In the genomic region with DNA sequence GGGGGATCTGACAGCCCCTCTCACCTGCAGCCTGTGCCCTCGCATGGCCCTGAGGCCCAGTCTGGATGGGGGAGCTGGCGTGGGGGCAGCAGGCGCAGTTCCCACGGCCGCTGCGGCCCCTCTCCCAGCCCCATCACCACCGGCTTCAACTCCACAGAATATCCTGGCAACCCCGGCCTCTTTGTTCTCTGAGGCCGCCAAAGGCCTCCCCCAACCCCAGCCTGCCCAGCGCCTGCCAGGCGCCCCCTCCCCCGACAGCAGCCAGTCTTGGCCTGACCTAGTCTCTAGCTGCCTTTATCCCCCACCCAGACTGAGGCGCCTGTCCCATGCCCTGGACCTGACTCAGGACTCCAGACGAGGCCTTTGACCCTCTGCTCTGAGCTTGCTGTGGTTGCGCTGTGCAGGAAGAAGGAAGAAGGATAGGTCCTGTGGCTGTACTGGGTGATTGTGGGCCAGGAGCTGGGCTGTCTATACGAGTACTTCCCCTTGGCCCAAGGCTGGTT, we compare ENCODE assay signal across 13 cellular contexts. TPM values are rescaled to one million over a fixed set of nuclear protein-coding genes. Genes with fewer than 3 reads are reported as not detected.
A peak's percentile ranks its signal among the peaks of the same experiment; 100 is the strongest.
DNase-seq lines count a peak whose midpoint lies in the region; ATAC-seq and TF ChIP-seq lines count a peak whose summit lies in the region.
"Had no signal": no experiment of that assay in that cellular context is flagged by ENCODE, and none has a peak within 500 bp of the region (broad histone marks: within the 10 kb centered on the region; RNA-seq: fewer than 3 reads in every experiment).

No MANE protein-coding gene starts in this region.

- H3K4me3 Mint-ChIP-seq in nephron progenitor cell, result no peak overlapping the region
- H3K4me3 Mint-ChIP-seq: activated CD4-positive, alpha-beta T cell treated with anti-CD3 and anti-CD28 coated beads, Interleukin-2, amount 10 ng/mL, durations not matched to agents 7 days and 5 days had no signal

- H3K9me2 ChIP-seq in OCI-LY7 (ENCODE audit: insufficient read depth, low read length), result no peaks in the 10 kb centered on the region

- no peaks in the 10 kb centered on the region for H3K9me3 ChIP-seq in BLaER1 treated with 17β-estradiol and CSF1 and Interleukin-3, amounts not matched to agents 10 nM and 100 nM (replicated peaks in 1 of 11)
- H3K9me3 ChIP-seq in OCI-LY7 (ENCODE audit: low read length) (no peaks in the 10 kb centered on the region), heart right ventricle (no peaks in the 10 kb centered on the region)
- H3K9me3 ChIP-seq: SJSA1 had no signal

- H3K79me2 ChIP-seq in OCI-LY7 (ENCODE audit: insufficient read depth, low read depth, low read length), result no peaks in the 10 kb centered on the region

- H3K27me3 Mint-ChIP-seq in nephron progenitor cell (ENCODE audit: low read depth, poor library complexity), result no peaks in the 10 kb centered on the region

- no peak for DNase-seq in OCI-LY7 (ENCODE audit: low spot score)
- no peak for DNase-seq in heart right ventricle
- no peak for DNase-seq in nephron progenitor cell
- DNase-seq in KBM-7, result no peak
- no peak for DNase-seq in GM03348 (ENCODE audit: low spot score)
- DNase-seq in stimulated activated CD4-positive, alpha-beta T cell treated with anti-CD3 and anti-CD28 coated beads, Interleukin-2, amount 100 ng/mL, for 48 hours, result no peak
- DNase-seq: activated CD4-positive, alpha-beta T cell treated with anti-CD3 and anti-CD28 coated beads, Interleukin-2, amount 10 ng/mL, durations not matched to agents 7 days and 5 days; cortex of kidney; NCI-H1092; NCI-H69 had no signal

- POLR2A ChIA-PET in OCI-LY7 (lab: Charles Lee), result no interaction called here

- H3K27ac ChIP-seq in BLaER1 treated with 17β-estradiol and CSF1 and Interleukin-3, amounts not matched to agents 10 nM and 100 nM, result peak overlapping the region in 1 of 11 experiments; percentile 33; a peak in 1 of 22 replicates
- peak overlapping the region; percentile 90 for H3K27ac ChIP-seq in OCI-LY7 (ENCODE audit: low read depth, low read length, poor library complexity, severe bottlenecking)
- peak overlapping the region in 9 of 10 donors; percentile 31 to 75 (median 66) for H3K27ac ChIP-seq in heart right ventricle
- H3K27ac ChIP-seq: SJSA1 had no signal

- H3K27ac Mint-ChIP-seq in nephron progenitor cell, result peak overlapping the region; percentile 48
- H3K27ac Mint-ChIP-seq: activated CD4-positive, alpha-beta T cell treated with anti-CD3 and anti-CD28 coated beads, Interleukin-2, amount 10 ng/mL, durations not matched to agents 7 days and 5 days had no signal

- H3K27me3 ChIP-seq in BLaER1 treated with 17β-estradiol and CSF1 and Interleukin-3, amounts not matched to agents 10 nM and 100 nM, result no peaks in the 10 kb centered on the region; a peak in 1 of 22 replicates
- no peaks in the 10 kb centered on the region for H3K27me3 ChIP-seq in heart right ventricle
- H3K27me3 ChIP-seq: SJSA1 had no signal

- peaks cover 0 to 55% (median 20%) of the 10 kb centered on the region in 11 experiments; a peak in 13 of 22 replicates for H4K20me1 ChIP-seq in BLaER1 treated with 17β-estradiol and CSF1 and Interleukin-3, amounts not matched to agents 10 nM and 100 nM
- no peaks in the 10 kb centered on the region for H4K20me1 ChIP-seq in OCI-LY7 (ENCODE audit: insufficient read depth, low read length)

- H2AFZ ChIP-seq in OCI-LY7 (ENCODE audit: low read length), result no peak overlapping the region

- no TSS peak for BruUV-seq in OCI-LY7 (replicated peaks; lab: Mats Ljungman, UMichigan)

- peaks cover 0 to 6% (median 0%) of the 10 kb centered on the region in 11 experiments; a peak in 7 of 22 replicates for H3K36me3 ChIP-seq in BLaER1 treated with 17β-estradiol and CSF1 and Interleukin-3, amounts not matched to agents 10 nM and 100 nM
- peaks cover 28% of the 10 kb centered on the region for H3K36me3 ChIP-seq in OCI-LY7 (ENCODE audit: insufficient read depth, low read length)
- peaks cover 0 to 27% (median 12%) of the 10 kb centered on the region in 9 donors for H3K36me3 ChIP-seq in heart right ventricle

- ATAC-seq in heart right ventricle, result peak in 2 of 8 donors; percentile 1
- no peak for ATAC-seq in HG03520 (IDR thresholded peaks at IDR 0.05; ENCODE audit: unreplicated experiment)

- H3K4me1 Mint-ChIP-seq in nephron progenitor cell, result peaks cover 92% of the 10 kb centered on the region

- peaks cover 33% of the 10 kb centered on the region for H3K36me3 Mint-ChIP-seq in nephron progenitor cell (ENCODE audit: low read depth)

- H3K4me2 ChIP-seq in BLaER1 treated with 17β-estradiol and CSF1 and Interleukin-3, amounts not matched to agents 10 nM and 100 nM, result peak overlapping the region; percentile 25 to 96 (median 81)
- peak overlapping the region; percentile 74; the same call in 1 of the 2 replicates for H3K4me2 ChIP-seq in OCI-LY7 (ENCODE audit: low read length)

- in situ Hi-C loops in KBM-7 (cut with MboI; ENCODE audit: low pct_unique_long_range_greater_than_20kb, low sequenced_read_pairs), result no loop called here

- peaks cover 65 to 90% (median 86%) of the 10 kb centered on the region in 10 experiments for H3K4me1 ChIP-seq in BLaER1 treated with 17β-estradiol and CSF1 and Interleukin-3, amounts not matched to agents 10 nM and 100 nM
- peaks cover 78% of the 10 kb centered on the region for H3K4me1 ChIP-seq in OCI-LY7 (ENCODE audit: insufficient read depth, low read length, poor library complexity, severe bottlenecking)
- H3K4me1 ChIP-seq in heart right ventricle, result peaks cover 20 to 75% (median 52%) of the 10 kb centered on the region in 9 donors

- no peaks in the 10 kb centered on the region for H3K9me3 Mint-ChIP-seq in nephron progenitor cell
- H3K9me3 Mint-ChIP-seq: activated CD4-positive, alpha-beta T cell treated with anti-CD3 and anti-CD28 coated beads, Interleukin-2, amount 10 ng/mL, durations not matched to agents 7 days and 5 days had no signal

- TF ChIP-seq CTCF in OCI-LY7 (conservative IDR thresholded peaks at IDR 0.05; ENCODE audit: low read length) (no peak), heart right ventricle (IDR thresholded peaks at IDR 0.05) (no peak), nephron progenitor cell (IDR thresholded peaks at IDR 0.05) (no peak)

- WGBS in heart right ventricle, 2 donors, result 75 to 77% methylated on average over 16 of the region's 16 CpGs

- H3K4me3 ChIP-seq in BLaER1 treated with 17β-estradiol and CSF1 and Interleukin-3, amounts not matched to agents 10 nM and 100 nM, result no peak overlapping the region
- no peak overlapping the region for H3K4me3 ChIP-seq in OCI-LY7 (ENCODE audit: low read depth, low read length, poor library complexity, severe bottlenecking)
- H3K4me3 ChIP-seq in heart right ventricle, result no peak overlapping the region
- H3K4me3 ChIP-seq: SJSA1 had no signal

- CTCF ChIA-PET in OCI-LY7 (lab: Charles Lee; ENCODE audit: unreplicated experiment), result interaction anchor here (1.2 to 5.2 kb wide), 2 partner anchors 17 to 53 kb away, joined by 5 to 49 read pairs; no protein-coding TSS in a partner anchor

- no peak overlapping the region for H3K9ac ChIP-seq in BLaER1 treated with 17β-estradiol and CSF1 and Interleukin-3, amounts not matched to agents 10 nM and 100 nM

- intact Hi-C loops in OCI-LY7 (cut with micrococcal nuclease; ENCODE audit: unreplicated experiment) (no loop called here), heart right ventricle (cut with DNase I) (loop anchor here in 7 of 10 donors (5.0 kb wide), 3 partner anchors 35 to 50 kb away; no protein-coding TSS in a partner anchor)

RNA-seq across cellular contexts. Expression of a gene that starts 38.8 kb away (rescaled TPM):
- total RNA-seq in OCI-LY7 (2014; rRNA removed; shearing (Covaris generic)), result 108 and 113 TPM in 2 replicates
- 26.7 and 30.4 TPM in 2 replicates for total RNA-seq in OCI-LY7 (2022)
- 10 to 100 TPM; 30.7 to 51.6 (median 37.9) TPM for total RNA-seq in heart right ventricle
- polyA plus RNA-seq in heart right ventricle, result 10 to 100 TPM; 28.7 to 31.4 TPM
